ENCODE assay signal across 8 cellular contexts in the genomic region with DNA sequence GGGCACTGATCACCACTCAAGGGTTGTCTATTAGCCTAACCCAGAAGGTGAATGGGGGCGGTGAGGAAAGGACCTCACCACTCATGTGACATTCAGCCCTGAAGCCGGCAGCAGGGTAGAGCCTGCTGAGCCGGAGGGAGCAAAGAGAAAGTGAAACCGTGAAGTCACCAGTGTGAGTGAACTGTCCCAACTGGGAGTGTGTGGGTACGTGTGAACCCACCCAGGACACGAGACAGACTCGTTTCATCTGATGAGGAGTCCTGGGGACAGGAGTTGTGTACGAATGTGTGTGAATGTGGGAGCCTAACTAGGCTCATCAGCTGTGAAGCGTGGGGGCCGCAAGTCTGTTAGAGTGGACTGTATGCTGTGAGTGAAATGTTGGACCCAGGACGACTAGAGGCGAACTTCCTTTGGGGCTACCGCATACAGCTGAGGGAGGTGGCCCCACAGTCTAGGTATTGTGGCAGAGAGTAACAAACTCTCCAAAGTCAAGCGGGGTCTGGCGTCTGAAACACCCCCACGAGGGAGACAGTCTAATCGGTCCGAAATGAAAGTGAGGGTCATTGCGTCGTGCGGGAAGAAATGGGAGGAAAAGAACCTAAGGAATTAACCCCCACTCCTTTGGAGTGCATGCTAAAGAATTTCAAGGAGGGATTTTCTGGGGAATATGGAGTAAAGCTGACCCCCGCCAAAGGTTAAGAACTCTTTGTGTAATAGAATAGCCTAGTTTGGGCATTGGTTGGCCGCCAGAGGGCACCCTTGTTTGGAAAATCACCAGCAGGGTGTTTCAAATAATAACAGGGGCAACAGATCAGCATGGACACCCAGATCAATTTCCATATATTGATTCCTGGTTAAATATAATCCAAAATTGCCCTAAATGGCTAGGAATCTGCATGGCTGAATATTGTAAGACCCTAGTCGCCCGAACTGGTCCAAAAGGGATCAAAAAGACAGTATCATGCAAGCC. TPM values are rescaled to one million over a fixed set of nuclear protein-coding genes. Genes with fewer than 3 reads are reported as not detected.
DNase-seq lines count a peak whose midpoint lies in the region; ATAC-seq and TF ChIP-seq lines count a peak whose summit lies in the region.

No MANE protein-coding gene starts in this region.

- peak overlapping the region; percentile 70 for H3K4me3 ChIP-seq in CD4-positive, CD25-positive, alpha-beta regulatory T cell (ENCODE audit: low read depth, low read length)
- H3K4me3 ChIP-seq in Peyer's patch: peak overlapping the region in 2 of 4 donors; percentile 13 to 21

- no peaks in the 10 kb centered on the region for H3K27me3 Mint-ChIP-seq in CD4-positive, CD25-positive, alpha-beta regulatory T cell

- TF ChIP-seq POLR2A in Peyer's patch (IDR thresholded peaks at IDR 0.05): no peak

- no peaks in the 10 kb centered on the region for H3K4me1 ChIP-seq in CD4-positive, CD25-positive, alpha-beta regulatory T cell (ENCODE audit: control insufficient read depth, insufficient read depth, low read length, poor library complexity, severe bottlenecking)
- H3K4me1 ChIP-seq in Peyer's patch: no peaks in the 10 kb centered on the region

- peaks cover 0 to 3% (median 0%) of the 10 kb centered on the region in 7 donors for H3K9me3 Mint-ChIP-seq in CD4-positive, CD25-positive, alpha-beta regulatory T cell

- peak overlapping the region in 1 of 3 donors; percentile 66 for H3K27ac Mint-ChIP-seq in CD4-positive, CD25-positive, alpha-beta regulatory T cell

- peaks cover 0 to 4% of the 10 kb centered on the region in 2 experiments for H3K9me3 ChIP-seq in CD4-positive, CD25-positive, alpha-beta regulatory T cell (ENCODE audit: control insufficient read depth in 2 of 2, low read length in 2 of 2)
- no peaks in the 10 kb centered on the region for H3K9me3 ChIP-seq in Peyer's patch

- H3K36me3 Mint-ChIP-seq in CD4-positive, CD25-positive, alpha-beta regulatory T cell: no peaks in the 10 kb centered on the region

- peak overlapping the region in 1 of 4 donors; percentile 96 for H3K4me3 Mint-ChIP-seq in CD4-positive, CD25-positive, alpha-beta regulatory T cell

- peak in 2 of 6 experiments; percentile 30 to 34 for TF ChIP-seq CTCF in Peyer's patch (IDR thresholded peaks at IDR 0.05)

- DNase-seq in CD4-positive, CD25-positive, alpha-beta regulatory T cell: peak in 1 of 3 donors; percentile 26
- peak; percentile 52 to 60 for DNase-seq in activated CD4-positive, alpha-beta T cell treated with anti-CD3 and anti-CD28 coated beads, Interleukin-2, amount 50 U/mL, for 4 hours
- DNase-seq in inferior parietal cortex (ENCODE audit: extremely low spot score) (peak; percentile 4), hepatic stellate cell (ENCODE audit: low spot score) (no peak), Ammon's horn (ENCODE audit: low spot score) (no peak), Peyer's patch (no peak)

- H3K4me1 Mint-ChIP-seq in CD4-positive, CD25-positive, alpha-beta regulatory T cell: peaks cover 0 to 48% (median 13%) of the 10 kb centered on the region in 4 donors

- H3K36me3 ChIP-seq in CD4-positive, CD25-positive, alpha-beta regulatory T cell (ENCODE audit: control insufficient read depth, insufficient read depth, low read length): peaks cover 3% of the 10 kb centered on the region
- no peaks in the 10 kb centered on the region for H3K36me3 ChIP-seq in Peyer's patch

- H3K27me3 ChIP-seq in CD4-positive, CD25-positive, alpha-beta regulatory T cell (ENCODE audit: control insufficient read depth, insufficient read depth, low read length): no peaks in the 10 kb centered on the region
- H3K27me3 ChIP-seq in Peyer's patch: no peaks in the 10 kb centered on the region

- peak overlapping the region; percentile 69 for H3K27ac ChIP-seq in CD4-positive, CD25-positive, alpha-beta regulatory T cell (ENCODE audit: insufficient read depth, low read length, poor library complexity, severe bottlenecking)
- H3K27ac ChIP-seq in Peyer's patch: no peak overlapping the region

- ATAC-seq in CD4-positive, CD25-positive, alpha-beta regulatory T cell (ENCODE audit: low read depth in 2 of 2): peak; percentile 73 to 83
- ATAC-seq in HG03060 (IDR thresholded peaks at IDR 0.05; ENCODE audit: low read depth, unreplicated experiment) (peak; percentile 90), HG02852 (IDR thresholded peaks at IDR 0.05; ENCODE audit: unreplicated experiment) (no peak)

RNA-seq across cellular contexts. Expression of a gene that starts 43.6 kb away (rescaled TPM):
- not detected for total RNA-seq in CD4-positive, CD25-positive, alpha-beta regulatory T cell
- 10 to 100 TPM in 1 of 4 donors, not detected in 3; 14.6 TPM for polyA plus RNA-seq in CD4-positive, CD25-positive, alpha-beta regulatory T cell
- 10 to 100 TPM in 2 of 4 donors, under 1 TPM in 1, not detected in 1; 0.13 to 49.9 (median 46.3) TPM for total RNA-seq in Peyer's patch

Comparison
In these comparisons a context has a peak if more than half of its experiments do, and no peak if none do; other contexts are left out.
1. DNase-seq: peak in activated CD4-positive, alpha-beta T cell treated with anti-CD3 and anti-CD28 coated beads, Interleukin-2, amount 50 U/mL, for 4 hours (2 of 2) and inferior parietal cortex (single experiment); none in hepatic stellate cell (single experiment), Ammon's horn (single experiment) and Peyer's patch (0 of 3).